ENCODE assay signal across 22 cellular contexts in the genomic region with DNA sequence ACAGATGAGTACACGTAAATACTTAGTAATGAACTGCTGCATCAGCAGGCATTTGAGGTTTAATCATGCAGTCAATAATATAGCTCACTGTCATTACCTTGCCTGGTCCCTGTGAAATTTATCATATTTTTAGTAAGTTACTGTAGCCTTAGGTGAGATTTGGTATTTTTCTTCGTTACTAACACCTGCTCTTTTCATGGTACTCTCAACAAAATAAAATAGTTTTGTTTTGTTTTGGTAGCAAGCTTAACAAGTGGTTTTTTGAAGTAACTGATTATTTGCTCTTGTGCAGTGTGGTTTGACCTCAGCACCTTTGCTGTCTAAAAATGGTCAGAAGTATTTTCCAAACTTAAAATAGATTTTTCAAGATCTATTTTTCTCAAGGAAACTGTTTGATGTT. TPM values are rescaled to one million over a fixed set of nuclear protein-coding genes. Genes with fewer than 3 reads are reported as not detected.
A peak's percentile ranks its signal among the peaks of the same experiment; 100 is the strongest.
DNase-seq lines count a peak whose midpoint lies in the region; ATAC-seq and TF ChIP-seq lines count a peak whose summit lies in the region.
"Had no signal": no experiment of that assay in that cellular context is flagged by ENCODE, and none has a peak within 500 bp of the region (broad histone marks: within the 10 kb centered on the region; RNA-seq: fewer than 3 reads in every experiment).

No MANE protein-coding gene starts in this region.

- H3K9me3 ChIP-seq in OCI-LY1 (ENCODE audit: low read length) (no peaks in the 10 kb centered on the region; the same call in 1 of the 2 replicates), tibial nerve (no peaks in the 10 kb centered on the region)
- H3K9me3 ChIP-seq: BE2C, breast epithelium, gastroesophageal sphincter, Peyer's patch, prostate gland, suprapubic skin had no signal

- DNase-seq in tibial nerve (ENCODE audit: low spot score in 2 of 2) (no peak), sciatic nerve (ENCODE audit: low spot score) (no peak), NCI-H2171 treated with DMSO at 0.1 percent for 48 hours (lab: John Stamatoyannopoulos, UW) (no peak)
- no peak for DNase-seq in activated CD4-positive, alpha-beta T cell treated with anti-CD3 and anti-CD28 coated beads, Interleukin-2, amount 10 ng/mL, durations not matched to agents 7 days and 5 days
- DNase-seq: activated CD4-positive, alpha-beta T cell treated with anti-CD3 and anti-CD28 coated beads for 1 hour; activated CD8-positive, alpha-beta memory T cell treated with anti-CD3 and anti-CD28 coated beads, Interleukin-2, amount 10 ng/mL, durations not matched to agents 7 days and 5 days; BE2C; NCI-H1417 treated with DMSO at 0.1 percent for 48 hours; NCI-H774; Peyer's patch had no signal

- H3K27ac Mint-ChIP-seq in activated CD4-positive, alpha-beta T cell treated with anti-CD3 and anti-CD28 coated beads, Interleukin-2, amount 10 ng/mL, durations not matched to agents 7 days and 5 days, result no peak overlapping the region
- H3K27ac Mint-ChIP-seq: activated CD8-positive, alpha-beta memory T cell treated with anti-CD3 and anti-CD28 coated beads, Interleukin-2, amount 10 ng/mL, durations not matched to agents 7 days and 5 days; activated T-helper 2 cell treated with anti-CD3 and anti-CD28 coated beads, Interferon-gamma antibody, Interleukin-2, Interleukin-4, amounts not matched to agents 10 μg/mL and 5 μg/mL and 100 μg/mL, durations not matched to agents 14 hours and 24 hours and 36 hours had no signal

- H3K27ac ChIP-seq in OCI-LY1 (ENCODE audit: low read depth, low read length, poor library complexity, severe bottlenecking), result no peak overlapping the region
- H3K27ac ChIP-seq in tibial nerve, result peak overlapping the region; percentile 5 to 77 (median 42)
- H3K27ac ChIP-seq: breast epithelium, gastroesophageal sphincter, Peyer's patch, prostate gland, suprapubic skin had no signal

- CTCF ChIA-PET in activated CD4-positive, alpha-beta T cell treated with anti-CD3 and anti-CD28 coated beads, Interleukin-2, amount 10 ng/mL, durations not matched to agents 7 days and 5 days (lab: Charles Lee), result interaction anchor here (1.2 kb wide), 1 partner anchor 22 kb away, joined by 3 read pairs; no protein-coding TSS in a partner anchor

- no peak overlapping the region for H2AFZ ChIP-seq in OCI-LY1 (ENCODE audit: low read length)

- no peak overlapping the region for H3K9ac ChIP-seq in OCI-LY1 (ENCODE audit: low read length)

- H3K9me2 ChIP-seq in OCI-LY1 (ENCODE audit: low read depth, low read length), result no peaks in the 10 kb centered on the region

- TF ChIP-seq CTCF in OCI-LY1 (IDR thresholded peaks at IDR 0.05; ENCODE audit: low read length) (no peak), tibial nerve (IDR thresholded peaks at IDR 0.05) (no peak)

- no peaks in the 10 kb centered on the region for H3F3A ChIP-seq in OCI-LY1 (ENCODE audit: insufficient read depth, low read length)

- no peaks in the 10 kb centered on the region for H3K36me3 Mint-ChIP-seq in activated CD4-positive, alpha-beta T cell treated with anti-CD3 and anti-CD28 coated beads, Interleukin-2, amount 10 ng/mL, durations not matched to agents 7 days and 5 days (ENCODE audit: low read depth)
- H3K36me3 Mint-ChIP-seq: activated CD8-positive, alpha-beta memory T cell treated with anti-CD3 and anti-CD28 coated beads, Interleukin-2, amount 10 ng/mL, durations not matched to agents 7 days and 5 days had no signal

- ATAC-seq in GM18907 (IDR thresholded peaks at IDR 0.05; ENCODE audit: unreplicated experiment) (peak; percentile 79), HG02798 (IDR thresholded peaks at IDR 0.05; ENCODE audit: poor library complexity, unreplicated experiment) (peak; percentile 88), sciatic nerve (no peak)
- ATAC-seq: esophagus mucosa, gastroesophageal sphincter, SK-N-SH treated with all-trans-retinoic acid at 6 μM for 48 hours had no signal

- TF ChIP-seq EP300 in tibial nerve (IDR thresholded peaks at IDR 0.05), result no peak

- H3K4me3 ChIP-seq in OCI-LY1 (ENCODE audit: low read depth, low read length, poor library complexity, severe bottlenecking) (no peak overlapping the region), tibial nerve (no peak overlapping the region)
- H3K4me3 ChIP-seq: breast epithelium, gastroesophageal sphincter, Peyer's patch, prostate gland, smooth muscle cell, suprapubic skin had no signal

- H3K4me3 Mint-ChIP-seq in activated CD4-positive, alpha-beta T cell treated with anti-CD3 and anti-CD28 coated beads, Interleukin-2, amount 10 ng/mL, durations not matched to agents 7 days and 5 days, result no peak overlapping the region
- H3K4me3 Mint-ChIP-seq: activated CD8-positive, alpha-beta memory T cell treated with anti-CD3 and anti-CD28 coated beads, Interleukin-2, amount 10 ng/mL, durations not matched to agents 7 days and 5 days; neural crest cell had no signal

- H3K9me3 Mint-ChIP-seq in activated CD4-positive, alpha-beta T cell treated with anti-CD3 and anti-CD28 coated beads, Interleukin-2, amount 10 ng/mL, durations not matched to agents 7 days and 5 days, result no peaks in the 10 kb centered on the region
- H3K9me3 Mint-ChIP-seq: activated T-helper 2 cell treated with anti-CD3 and anti-CD28 coated beads, Interferon-gamma antibody, Interleukin-2, Interleukin-4, amounts not matched to agents 10 μg/mL and 5 μg/mL and 100 μg/mL, durations not matched to agents 14 hours and 24 hours and 36 hours; neural crest cell had no signal

- H3K4me1 ChIP-seq in OCI-LY1 (ENCODE audit: insufficient read depth, low read length, severe bottlenecking) (peaks cover 18% of the 10 kb centered on the region), tibial nerve (peaks cover 0 to 55% (median 12%) of the 10 kb centered on the region in 4 donors)
- H3K4me1 ChIP-seq: BE2C, breast epithelium, Peyer's patch had no signal

- H3K27me3 ChIP-seq in OCI-LY1 (ENCODE audit: insufficient read depth, low read length) (no peaks in the 10 kb centered on the region), tibial nerve (no peaks in the 10 kb centered on the region)
- H3K27me3 ChIP-seq: BE2C, breast epithelium, gastroesophageal sphincter, Peyer's patch, suprapubic skin had no signal

- no peaks in the 10 kb centered on the region for H3K79me2 ChIP-seq in OCI-LY1 (ENCODE audit: insufficient read depth, low read length)

- POLR2A ChIA-PET in activated CD4-positive, alpha-beta T cell treated with anti-CD3 and anti-CD28 coated beads, Interleukin-2, amount 10 ng/mL, durations not matched to agents 7 days and 5 days (lab: Charles Lee), result no interaction called here

- H4K20me1 ChIP-seq in OCI-LY1 (ENCODE audit: insufficient read depth, low read length), result no peaks in the 10 kb centered on the region

- intact Hi-C loops in sciatic nerve (cut with DNase I), result no loop called here

- no peaks in the 10 kb centered on the region for H3K27me3 Mint-ChIP-seq in activated CD4-positive, alpha-beta T cell treated with anti-CD3 and anti-CD28 coated beads, Interleukin-2, amount 10 ng/mL, durations not matched to agents 7 days and 5 days
- H3K27me3 Mint-ChIP-seq: activated CD8-positive, alpha-beta memory T cell treated with anti-CD3 and anti-CD28 coated beads, Interleukin-2, amount 10 ng/mL, durations not matched to agents 7 days and 5 days had no signal

- 38 to 41% methylated on average over 2 of the region's 2 CpGs for WGBS in tibial nerve, 2 donors

- TF ChIP-seq POLR2A in tibial nerve (IDR thresholded peaks at IDR 0.05), result no peak

- H3K4me2 ChIP-seq in OCI-LY1 (ENCODE audit: low read length), result 0 out of 2 replicates have a peak overlapping the region, but pooled peaks have one; percentile 18
- H3K4me2 ChIP-seq: smooth muscle cell had no signal

- no peaks in the 10 kb centered on the region for H3K36me3 ChIP-seq in OCI-LY1 (ENCODE audit: insufficient read depth, low read length)
- no peaks in the 10 kb centered on the region for H3K36me3 ChIP-seq in tibial nerve
- H3K36me3 ChIP-seq: BE2C, breast epithelium, gastroesophageal sphincter, Peyer's patch, prostate gland, suprapubic skin had no signal

- peaks cover 12% of the 10 kb centered on the region for H3K4me1 Mint-ChIP-seq in activated CD4-positive, alpha-beta T cell treated with anti-CD3 and anti-CD28 coated beads, Interleukin-2, amount 10 ng/mL, durations not matched to agents 7 days and 5 days

RNA-seq across cellular contexts. Expression of a gene that starts 20.8 kb away (rescaled TPM):
- total RNA-seq in tibial nerve, result 10 to 100 TPM; 14.4 to 21.9 (median 19.2) TPM
- total RNA-seq in activated CD4-positive, alpha-beta T cell treated with anti-CD3 and anti-CD28 coated beads, Interleukin-2, amount 10 ng/mL, durations not matched to agents 7 days and 5 days, result 10 to 100 TPM; 93.2 to 93.4 TPM
- 26.3 TPM for total RNA-seq in sciatic nerve
